Comparison of ENCODE assay signal across 8 cellular contexts in the genomic region with DNA sequence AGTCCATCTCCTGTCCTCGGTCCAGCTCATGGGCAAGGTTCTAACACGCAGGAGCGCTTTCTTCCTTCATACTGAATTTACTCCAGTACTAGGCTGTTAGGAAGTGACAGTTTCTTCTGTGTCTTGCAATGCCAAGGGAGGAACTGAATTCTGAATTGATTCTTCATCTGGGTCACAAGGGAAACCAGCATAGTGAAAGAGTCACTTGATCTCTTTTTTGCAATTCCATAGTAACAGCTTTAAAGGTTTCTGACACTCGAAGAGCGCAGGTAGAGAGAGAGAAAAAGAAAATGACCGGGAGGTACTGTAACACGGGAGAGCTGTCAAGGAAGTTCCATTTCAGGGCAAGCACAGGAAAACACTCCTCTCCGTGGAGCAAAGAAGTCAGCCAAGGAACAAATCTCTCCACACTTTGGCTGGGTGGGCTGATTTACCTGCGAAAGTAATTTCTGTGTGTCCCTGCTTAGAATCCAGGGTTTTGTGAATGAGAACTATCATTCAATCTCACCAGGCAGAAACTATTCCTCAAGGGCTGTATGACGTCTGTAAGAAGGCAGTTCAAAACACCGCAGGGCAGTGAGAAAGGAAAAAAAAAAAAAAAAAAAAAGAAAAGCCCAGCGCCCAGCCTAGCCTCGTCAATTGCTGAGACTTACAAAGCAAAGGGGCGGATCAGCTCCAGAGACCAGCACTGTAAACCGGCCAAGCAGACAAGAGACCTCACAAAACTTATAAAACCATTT.
DNase-seq lines count a peak whose midpoint lies in the region; ATAC-seq and TF ChIP-seq lines count a peak whose summit lies in the region.

No MANE protein-coding gene starts in this region.

- ATAC-seq in mucosa of descending colon, result peak; percentile 82
- ATAC-seq in upper lobe of left lung (ENCODE audit: low FRiP score in 2 of 2), result peak; percentile 88 to 91
- no peak for ATAC-seq in GM18909 (IDR thresholded peaks at IDR 0.05; ENCODE audit: poor library complexity, unreplicated experiment)

- H3K27me3 ChIP-seq in esophagus (ENCODE audit: control insufficient read depth in 1 of 2, insufficient read depth in 2 of 2, low read length in 2 of 2), result no peaks in the 10 kb centered on the region
- H3K27me3 ChIP-seq in upper lobe of left lung, result no peaks in the 10 kb centered on the region

- H3K4me3 ChIP-seq in esophagus (ENCODE audit: low read depth in 1 of 2, low read length in 2 of 2), result peak overlapping the region; percentile 29 to 68
- H3K4me3 ChIP-seq in mucosa of descending colon, result peak overlapping the region; percentile 22
- peak overlapping the region; percentile 18 to 54 (median 47) for H3K4me3 ChIP-seq in upper lobe of left lung

- DNase-seq in Daoy (ENCODE audit: low read depth), result peak; percentile 82
- DNase-seq in mucosa of descending colon, result peak in 2 of 3 donors; percentile 52 to 69
- DNase-seq in upper lobe of left lung, result peak in 1 of 2 donors; percentile 54
- DNase-seq in stimulated activated CD4-positive, alpha-beta T cell treated with anti-CD3 and anti-CD28 coated beads, Interleukin-4, amount 100 ng/mL, for 24 hours, result no peak
- no peak for DNase-seq in NCI-H82 (lab: John Stamatoyannopoulos, UW)

- H3K36me3 ChIP-seq in esophagus (ENCODE audit: control insufficient read depth in 2 of 2, insufficient read depth in 2 of 2, low read length in 1 of 2), result no peaks in the 10 kb centered on the region
- no peaks in the 10 kb centered on the region for H3K36me3 ChIP-seq in mucosa of descending colon (ENCODE audit: low read depth)
- no peaks in the 10 kb centered on the region for H3K36me3 ChIP-seq in upper lobe of left lung

- H3K9me3 ChIP-seq in esophagus (ENCODE audit: control insufficient read depth in 2 of 2, insufficient read depth in 1 of 2, low read depth in 1 of 2, low read length in 1 of 2) (no peaks in the 10 kb centered on the region), mucosa of descending colon (no peaks in the 10 kb centered on the region), upper lobe of left lung (no peaks in the 10 kb centered on the region)

- peak in 1 of 4 donors; percentile 34 for TF ChIP-seq POLR2A in upper lobe of left lung (IDR thresholded peaks at IDR 0.05)

- H3K27ac ChIP-seq in esophagus (ENCODE audit: low read depth in 2 of 2, low read length in 1 of 2) (peak overlapping the region; percentile 60 to 75), upper lobe of left lung (peak overlapping the region; percentile 80 to 84 (median 82))

- intact Hi-C loops in mucosa of descending colon (cut with DNase I, micrococcal nuclease), result no loop called here

- H3K4me1 ChIP-seq in esophagus (ENCODE audit: control insufficient read depth in 2 of 2, insufficient read depth in 2 of 2, low read length in 1 of 2) (no peaks in the 10 kb centered on the region), mucosa of descending colon (ENCODE audit: low read depth) (no peaks in the 10 kb centered on the region), upper lobe of left lung (peaks cover 8 to 22% (median 12%) of the 10 kb centered on the region in 4 donors)

- TF ChIP-seq EP300 in upper lobe of left lung (IDR thresholded peaks at IDR 0.05), result peak in 1 of 4 donors; percentile 5

- TF ChIP-seq CTCF in mucosa of descending colon (IDR thresholded peaks at IDR 0.05) (no peak), upper lobe of left lung (IDR thresholded peaks at IDR 0.05) (no peak)

- 6% methylated on average over 15 of the region's 15 CpGs for WGBS in esophagus, 2 donors
- whole genome bisulfite sequencing in upper lobe of left lung, 2 donors, result 3 to 5% methylated on average over 15 of the region's 15 CpGs

TF ChIP-seq in PFSK-1, 5 proteins besides CTCF, POLR2A, EP300 and RAD21:
- TF ChIP-seq TAF1 (IDR thresholded peaks at IDR 0.05; ENCODE audit: borderline replicate concordance, insufficient read depth, low read length) (peak; percentile 60; the same call in 1 of the 2 replicates), SIN3A (IDR thresholded peaks at IDR 0.05; ENCODE audit: borderline replicate concordance, insufficient read depth, low read length) (peak; percentile 93), FOXP2 (optimal IDR thresholded peaks at IDR 0.05; ENCODE audit: borderline replicate concordance, extremely low read depth, extremely low read length, insufficient read depth) (no peak), POLR2AphosphoS5 (IDR thresholded peaks at IDR 0.05; ENCODE audit: low read depth, low read length) (no peak; the same call in 1 of the 2 replicates)
- TF ChIP-seq, protein P1, sequence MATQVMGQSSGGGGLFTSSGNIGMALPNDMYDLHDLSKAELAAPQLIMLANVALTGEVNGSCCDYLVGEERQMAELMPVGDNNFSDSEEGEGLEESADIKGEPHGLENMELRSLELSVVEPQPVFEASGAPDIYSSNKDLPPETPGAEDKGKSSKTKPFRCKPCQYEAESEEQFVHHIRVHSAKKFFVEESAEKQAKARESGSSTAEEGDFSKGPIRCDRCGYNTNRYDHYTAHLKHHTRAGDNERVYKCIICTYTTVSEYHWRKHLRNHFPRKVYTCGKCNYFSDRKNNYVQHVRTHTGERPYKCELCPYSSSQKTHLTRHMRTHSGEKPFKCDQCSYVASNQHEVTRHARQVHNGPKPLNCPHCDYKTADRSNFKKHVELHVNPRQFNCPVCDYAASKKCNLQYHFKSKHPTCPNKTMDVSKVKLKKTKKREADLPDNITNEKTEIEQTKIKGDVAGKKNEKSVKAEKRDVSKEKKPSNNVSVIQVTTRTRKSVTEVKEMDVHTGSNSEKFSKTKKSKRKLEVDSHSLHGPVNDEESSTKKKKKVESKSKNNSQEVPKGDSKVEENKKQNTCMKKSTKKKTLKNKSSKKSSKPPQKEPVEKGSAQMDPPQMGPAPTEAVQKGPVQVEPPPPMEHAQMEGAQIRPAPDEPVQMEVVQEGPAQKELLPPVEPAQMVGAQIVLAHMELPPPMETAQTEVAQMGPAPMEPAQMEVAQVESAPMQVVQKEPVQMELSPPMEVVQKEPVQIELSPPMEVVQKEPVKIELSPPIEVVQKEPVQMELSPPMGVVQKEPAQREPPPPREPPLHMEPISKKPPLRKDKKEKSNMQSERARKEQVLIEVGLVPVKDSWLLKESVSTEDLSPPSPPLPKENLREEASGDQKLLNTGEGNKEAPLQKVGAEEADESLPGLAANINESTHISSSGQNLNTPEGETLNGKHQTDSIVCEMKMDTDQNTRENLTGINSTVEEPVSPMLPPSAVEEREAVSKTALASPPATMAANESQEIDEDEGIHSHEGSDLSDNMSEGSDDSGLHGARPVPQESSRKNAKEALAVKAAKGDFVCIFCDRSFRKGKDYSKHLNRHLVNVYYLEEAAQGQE (IDR thresholded peaks at IDR 0.05; ENCODE audit: insufficient read depth in 1 of 2, low read depth in 2 of 2, low read length in 2 of 2), result no peak

Comparison
In these comparisons a context has a peak if more than half of its experiments do, and no peak if none do; other contexts are left out.
1. DNase-seq: peak in Daoy (single experiment) and mucosa of descending colon (2 of 3); none in stimulated activated CD4-positive, alpha-beta T cell treated with anti-CD3 and anti-CD28 coated beads, Interleukin-4, amount 100 ng/mL, for 24 hours (single experiment) and NCI-H82 (single experiment).
2. Peak in every context shown above with its lines, with median percentiles within 50 percentile points of each other: H3K4me3 ChIP-seq.